Comparison of ENCODE assay signal across 8 cellular contexts in the genomic region with DNA sequence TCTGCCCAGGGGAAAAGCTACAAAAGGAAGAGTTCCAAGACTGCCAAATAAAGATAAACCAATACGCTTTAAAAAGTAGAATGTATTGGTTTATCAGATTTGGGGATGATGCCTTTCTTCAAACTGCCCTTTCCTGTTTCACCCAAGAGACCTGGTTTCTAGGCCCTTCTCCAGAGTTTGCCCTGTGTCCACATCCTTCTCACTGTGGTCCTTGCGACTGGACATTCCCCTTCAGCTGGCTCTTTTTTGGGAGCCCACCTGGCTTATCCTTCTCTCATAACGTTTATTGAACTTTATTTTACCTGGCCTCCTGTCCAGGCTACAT. TPM values are rescaled to one million over a fixed set of nuclear protein-coding genes. Genes with fewer than 3 reads are reported as not detected.
DNase-seq lines count a peak whose midpoint lies in the region; ATAC-seq and TF ChIP-seq lines count a peak whose summit lies in the region.

No MANE protein-coding gene starts in this region.

- no peak overlapping the region for H2AFZ ChIP-seq in mesenchymal stem cell (ENCODE audit: low read depth, low read length)

- H3K23ac ChIP-seq in mesenchymal stem cell (ENCODE audit: low read length in 2 of 2) = no peak overlapping the region

- H3K9me3 Mint-ChIP-seq in MCF 10A (ENCODE audit: unreplicated experiment) = no peaks in the 10 kb centered on the region

- peak overlapping the region; percentile 28 to 94 for H3K18ac ChIP-seq in mesenchymal stem cell (ENCODE audit: low read depth in 1 of 2, low read length in 2 of 2)

- H3K9me3 ChIP-seq in cardiac muscle cell (ENCODE audit: low read depth) = no peaks in the 10 kb centered on the region
- no peaks in the 10 kb centered on the region for H3K9me3 ChIP-seq in mesenchymal stem cell (ENCODE audit: control insufficient read depth, low read length)

- no peak overlapping the region for H4K91ac ChIP-seq in mesenchymal stem cell (ENCODE audit: low read length)

- intact Hi-C loops in Right ventricle myocardium inferior (cut with DNase I) = loop anchor here (10.0 kb wide), 1 partner anchor 1166 kb away; a partner anchor contains a TSS
- intact Hi-C loops in MCF 10A (cut with micrococcal nuclease) = no loop called here

- no peak overlapping the region for H2BK120ac ChIP-seq in mesenchymal stem cell (ENCODE audit: low read depth, low read length)

- peak overlapping the region; percentile 85 for H3K4me2 ChIP-seq in mesenchymal stem cell (ENCODE audit: low read length, poor library complexity, severe bottlenecking)

- POLR2A ChIA-PET in MCF 10A (lab: Yijun Ruan, JAX) = interaction anchor here (1.1 to 6.3 kb wide), 5 partner anchors 8 to 24 kb away, joined by 6 to 69 read pairs (median 46); a partner anchor contains a TSS

- H2BK15ac ChIP-seq in mesenchymal stem cell (ENCODE audit: low read depth, poor library complexity, severe bottlenecking) = no peak overlapping the region

- H3K4ac ChIP-seq in mesenchymal stem cell (ENCODE audit: low read depth in 1 of 2, low read length in 2 of 2) = peak overlapping the region in 1 of 2 experiments; percentile 2

- H3K4me1 Mint-ChIP-seq in MCF 10A (ENCODE audit: insufficient read depth, unreplicated experiment) = peaks cover 8% of the 10 kb centered on the region

- TF ChIP-seq CTCF in cardiac muscle cell (IDR thresholded peaks at IDR 0.05; ENCODE audit: low read depth, low read length) (no peak), MCF 10A (IDR thresholded peaks at IDR 0.05; ENCODE audit: unreplicated experiment) (no peak)

- DNase-seq in cardiac muscle cell (ENCODE audit: low read depth in 1 of 2, low spot score in 1 of 2) (no peak), Right ventricle myocardium inferior (ENCODE audit: missing footprints) (no peak), MCF 10A (ENCODE audit: unreplicated experiment) (no peak), mesenchymal stem cell (no peak), HCEC 1CT (no peak), NCI-H128 (lab: John Stamatoyannopoulos, UW; ENCODE audit: unreplicated experiment) (no peak)
- DNase-seq in activated CD8-positive, alpha-beta memory T cell treated with anti-CD3 and anti-CD28 coated beads, Interleukin-2, amount 50 U/mL, for 4 hours = no peak

- no peaks in the 10 kb centered on the region for H3K27me3 Mint-ChIP-seq in MCF 10A (ENCODE audit: insufficient read depth, unreplicated experiment)

- CTCF ChIA-PET in MCF 10A (lab: Yijun Ruan, JAX) = interaction anchor here (0.7 kb wide), 1 partner anchor 260 kb away, joined by 4 read pairs; no protein-coding TSS in a partner anchor

- no peak overlapping the region for H3K14ac ChIP-seq in mesenchymal stem cell (ENCODE audit: low read length in 2 of 2)

- H3K36me3 Mint-ChIP-seq in MCF 10A (ENCODE audit: insufficient read depth, unreplicated experiment) = peaks cover 8% of the 10 kb centered on the region

- H2BK12ac ChIP-seq in mesenchymal stem cell (ENCODE audit: low read length in 2 of 2) = no peak overlapping the region

- no peak overlapping the region for H2BK5ac ChIP-seq in mesenchymal stem cell (ENCODE audit: low read depth, low read length, poor library complexity, severe bottlenecking)

- H3K27ac ChIP-seq in cardiac muscle cell = peak overlapping the region; percentile 95
- H3K27ac ChIP-seq in mesenchymal stem cell (ENCODE audit: low read length, poor library complexity, severe bottlenecking) = peak overlapping the region; percentile 64
- H3K27ac ChIP-seq in urinary bladder (ENCODE audit: low read depth) = peak overlapping the region; percentile 95

- BruUV-seq in MCF 10A (replicated peaks; lab: Mats Ljungman, UMichigan) = TSS peak; percentile 91

- no peaks in the 10 kb centered on the region for H3K27me3 ChIP-seq in cardiac muscle cell
- no peaks in the 10 kb centered on the region for H3K27me3 ChIP-seq in mesenchymal stem cell (ENCODE audit: control insufficient read depth in 1 of 2, insufficient read depth in 1 of 2, low read length in 2 of 2)

- H3K4me1 ChIP-seq in cardiac muscle cell (ENCODE audit: low read depth) = peaks cover 12% of the 10 kb centered on the region
- H3K4me1 ChIP-seq in mesenchymal stem cell (ENCODE audit: control insufficient read depth, insufficient read depth, low read depth, low read length) = peaks cover 6% of the 10 kb centered on the region
- no peaks in the 10 kb centered on the region for H3K4me1 ChIP-seq in urinary bladder (ENCODE audit: insufficient read depth)

- peak overlapping the region; percentile 92 for H4K8ac ChIP-seq in mesenchymal stem cell (ENCODE audit: low read length)

- H3K79me1 ChIP-seq in mesenchymal stem cell (replicated peaks; ENCODE audit: low read length, poor library complexity, severe bottlenecking) = peaks cover 22% of the 10 kb centered on the region

- H3K27ac Mint-ChIP-seq in MCF 10A (ENCODE audit: low read depth, unreplicated experiment) = peak overlapping the region; percentile 99

- 94% methylated on average over 2 of the region's 3 CpGs for WGBS in mesenchymal stem cell
- 40% methylated on average over 3 of the region's 3 CpGs for WGBS in urinary bladder

- no peak for ATAC-seq in Right ventricle myocardium inferior

- peak overlapping the region; percentile 96 for H3K9ac ChIP-seq in mesenchymal stem cell (ENCODE audit: low read length)

- peak overlapping the region; percentile 43 for H2AK5ac ChIP-seq in mesenchymal stem cell (ENCODE audit: low read length, severe bottlenecking)

- H3K36me3 ChIP-seq in cardiac muscle cell (no peaks in the 10 kb centered on the region), mesenchymal stem cell (ENCODE audit: control insufficient read depth in 1 of 2, insufficient read depth in 2 of 2, low read depth in 1 of 2, low read length in 2 of 2) (peaks cover 7 to 35% of the 10 kb centered on the region in 2 experiments), urinary bladder (ENCODE audit: insufficient read depth) (no peaks in the 10 kb centered on the region)

- peak overlapping the region; percentile 94 for H3K4me3 Mint-ChIP-seq in MCF 10A (ENCODE audit: unreplicated experiment)

- peak overlapping the region; percentile 80 for H3K4me3 ChIP-seq in cardiac muscle cell
- H3K4me3 ChIP-seq in mesenchymal stem cell (ENCODE audit: insufficient read depth in 1 of 2, low read depth in 1 of 2, low read length in 2 of 2) = peak overlapping the region in 1 of 2 experiments; percentile 92
- peak overlapping the region; percentile 64 for H3K4me3 ChIP-seq in urinary bladder (ENCODE audit: low read depth, low read length)

RNA-seq across cellular contexts. Expression of a gene that starts 0.5 kb away (rescaled TPM):
- total RNA-seq in cardiac muscle cell (49.7 and 62.2 TPM in 2 replicates), Right ventricle myocardium inferior (60.7 TPM), MCF 10A (2022) (37.2 and 45.0 TPM in 2 replicates), urinary bladder (66.0 TPM)
- polyA plus RNA-seq in cardiac muscle cell (83.7 and 94.4 TPM in 2 replicates), urinary bladder (115 TPM)
- polyA plus RNA-seq in mesenchymal stem cell (2013, experiment 1 of 2) = 48.5 TPM
- polyA plus RNA-seq in mesenchymal stem cell (2013, experiment 2 of 2) = 51.0 TPM

RNA-seq across cellular contexts. Expression of a gene that starts 17.4 kb away (rescaled TPM):
- 30.9 and 36.6 TPM in 2 replicates for total RNA-seq in cardiac muscle cell
- polyA plus RNA-seq in cardiac muscle cell = 24.6 and 27.9 TPM in 2 replicates
- total RNA-seq in Right ventricle myocardium inferior = 24.0 TPM
- 68.2 and 70.3 TPM in 2 replicates for total RNA-seq in MCF 10A (2022)
- 53.3 TPM for polyA plus RNA-seq in mesenchymal stem cell (2013, experiment 1 of 2)
- 54.6 TPM for polyA plus RNA-seq in mesenchymal stem cell (2013, experiment 2 of 2)
- 39.3 TPM for total RNA-seq in urinary bladder
- 73.2 TPM for polyA plus RNA-seq in urinary bladder

RNA-seq across cellular contexts. Expression of a gene that starts 24.3 kb away (rescaled TPM):
- total RNA-seq in cardiac muscle cell (47.1 and 60.8 TPM in 2 replicates), Right ventricle myocardium inferior (37.7 TPM), MCF 10A (2022) (17.3 and 19.6 TPM in 2 replicates), urinary bladder (10.9 TPM)
- polyA plus RNA-seq in cardiac muscle cell (52.3 and 60.1 TPM in 2 replicates), urinary bladder (16.9 TPM)
- 14.1 TPM for polyA plus RNA-seq in mesenchymal stem cell (2013, experiment 1 of 2)
- polyA plus RNA-seq in mesenchymal stem cell (2013, experiment 2 of 2) = 13.6 TPM
